ENCODE assay signal across 2 cellular contexts in the genomic region with DNA sequence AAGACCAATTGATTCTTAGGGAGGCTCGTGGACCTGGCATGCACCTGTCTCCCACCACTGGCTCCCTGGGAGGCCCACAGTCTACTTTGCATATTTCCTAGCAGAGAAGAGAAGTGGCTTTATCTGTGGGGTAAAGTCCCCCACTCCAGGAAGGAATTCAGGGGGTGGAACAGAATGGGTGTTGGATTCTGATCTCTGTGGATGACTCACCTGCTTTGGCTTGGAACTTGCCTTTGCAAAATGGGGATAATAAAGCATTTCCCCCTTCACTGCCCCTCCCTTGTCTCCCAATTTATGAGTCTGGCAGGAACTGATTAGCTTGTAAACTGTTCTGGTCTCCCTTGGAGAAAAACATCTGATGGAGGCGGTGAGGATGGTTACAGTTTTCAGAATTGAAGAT.
TF ChIP-seq lines count a peak whose summit lies in the region.

No MANE protein-coding gene starts in this region.

TF ChIP-seq in K562, 482 proteins besides CTCF, POLR2A, EP300 and RAD21 (continued from another document and continues in another):
- TF ChIP-seq, protein P1, sequence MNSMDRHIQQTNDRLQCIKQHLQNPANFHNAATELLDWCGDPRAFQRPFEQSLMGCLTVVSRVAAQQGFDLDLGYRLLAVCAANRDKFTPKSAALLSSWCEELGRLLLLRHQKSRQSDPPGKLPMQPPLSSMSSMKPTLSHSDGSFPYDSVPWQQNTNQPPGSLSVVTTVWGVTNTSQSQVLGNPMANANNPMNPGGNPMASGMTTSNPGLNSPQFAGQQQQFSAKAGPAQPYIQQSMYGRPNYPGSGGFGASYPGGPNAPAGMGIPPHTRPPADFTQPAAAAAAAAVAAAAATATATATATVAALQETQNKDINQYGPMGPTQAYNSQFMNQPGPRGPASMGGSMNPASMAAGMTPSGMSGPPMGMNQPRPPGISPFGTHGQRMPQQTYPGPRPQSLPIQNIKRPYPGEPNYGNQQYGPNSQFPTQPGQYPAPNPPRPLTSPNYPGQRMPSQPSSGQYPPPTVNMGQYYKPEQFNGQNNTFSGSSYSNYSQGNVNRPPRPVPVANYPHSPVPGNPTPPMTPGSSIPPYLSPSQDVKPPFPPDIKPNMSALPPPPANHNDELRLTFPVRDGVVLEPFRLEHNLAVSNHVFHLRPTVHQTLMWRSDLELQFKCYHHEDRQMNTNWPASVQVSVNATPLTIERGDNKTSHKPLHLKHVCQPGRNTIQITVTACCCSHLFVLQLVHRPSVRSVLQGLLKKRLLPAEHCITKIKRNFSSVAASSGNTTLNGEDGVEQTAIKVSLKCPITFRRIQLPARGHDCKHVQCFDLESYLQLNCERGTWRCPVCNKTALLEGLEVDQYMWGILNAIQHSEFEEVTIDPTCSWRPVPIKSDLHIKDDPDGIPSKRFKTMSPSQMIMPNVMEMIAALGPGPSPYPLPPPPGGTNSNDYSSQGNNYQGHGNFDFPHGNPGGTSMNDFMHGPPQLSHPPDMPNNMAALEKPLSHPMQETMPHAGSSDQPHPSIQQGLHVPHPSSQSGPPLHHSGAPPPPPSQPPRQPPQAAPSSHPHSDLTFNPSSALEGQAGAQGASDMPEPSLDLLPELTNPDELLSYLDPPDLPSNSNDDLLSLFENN (IDR thresholded peaks at IDR 0.05; ENCODE audit: low read depth in 2 of 2, low read length in 2 of 2) = 0 out of 4 replicates have a peak, but pooled peaks of 1 of the 2 experiments have one; percentile 12
- peak; percentile 74 for TF ChIP-seq JUN (IDR thresholded peaks at IDR 0.05; ENCODE audit: borderline replicate concordance, low read depth, low read length)
- TF ChIP-seq JUN (CRISPR knock-in tag; IDR thresholded peaks at IDR 0.05; ENCODE audit: borderline replicate concordance) = no peak
- 0 out of 2 replicates have a peak, but pooled peaks have one; percentile 7 for TF ChIP-seq SPI1 (IDR thresholded peaks at IDR 0.05; ENCODE audit: borderline replicate concordance, low read depth, low read length)
- peak; percentile 52 for TF ChIP-seq STAT5A (IDR thresholded peaks at IDR 0.05; ENCODE audit: borderline replicate concordance, low read length)
- no peak for TF ChIP-seq ZBTB17 (CRISPR knock-in tag; IDR thresholded peaks at IDR 0.05)
- no peak for TF ChIP-seq GTF2A2 (tag; IDR thresholded peaks at IDR 0.05)
- peak; percentile 89 for TF ChIP-seq TCF3 (CRISPR knock-in tag; IDR thresholded peaks at IDR 0.05)
- TF ChIP-seq PML (IDR thresholded peaks at IDR 0.05; ENCODE audit: low read length) = peak; percentile 65; the same call in 1 of the 2 replicates
- no peak for TF ChIP-seq ZNF282 (CRISPR knock-in tag; IDR thresholded peaks at IDR 0.05)
- TF ChIP-seq, protein P2, sequence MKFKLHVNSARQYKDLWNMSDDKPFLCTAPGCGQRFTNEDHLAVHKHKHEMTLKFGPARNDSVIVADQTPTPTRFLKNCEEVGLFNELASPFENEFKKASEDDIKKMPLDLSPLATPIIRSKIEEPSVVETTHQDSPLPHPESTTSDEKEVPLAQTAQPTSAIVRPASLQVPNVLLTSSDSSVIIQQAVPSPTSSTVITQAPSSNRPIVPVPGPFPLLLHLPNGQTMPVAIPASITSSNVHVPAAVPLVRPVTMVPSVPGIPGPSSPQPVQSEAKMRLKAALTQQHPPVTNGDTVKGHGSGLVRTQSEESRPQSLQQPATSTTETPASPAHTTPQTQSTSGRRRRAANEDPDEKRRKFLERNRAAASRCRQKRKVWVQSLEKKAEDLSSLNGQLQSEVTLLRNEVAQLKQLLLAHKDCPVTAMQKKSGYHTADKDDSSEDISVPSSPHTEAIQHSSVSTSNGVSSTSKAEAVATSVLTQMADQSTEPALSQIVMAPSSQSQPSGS (CRISPR knock-in tag; IDR thresholded peaks at IDR 0.05) = no peak
- TF ChIP-seq HMGN3 (IDR thresholded peaks at IDR 0.05; ENCODE audit: borderline replicate concordance, extremely low read depth, insufficient read length, low read depth, low read length) = no peak
- no peak for TF ChIP-seq GTF2E2 (tag; IDR thresholded peaks at IDR 0.05)
- TF ChIP-seq, protein P3, sequence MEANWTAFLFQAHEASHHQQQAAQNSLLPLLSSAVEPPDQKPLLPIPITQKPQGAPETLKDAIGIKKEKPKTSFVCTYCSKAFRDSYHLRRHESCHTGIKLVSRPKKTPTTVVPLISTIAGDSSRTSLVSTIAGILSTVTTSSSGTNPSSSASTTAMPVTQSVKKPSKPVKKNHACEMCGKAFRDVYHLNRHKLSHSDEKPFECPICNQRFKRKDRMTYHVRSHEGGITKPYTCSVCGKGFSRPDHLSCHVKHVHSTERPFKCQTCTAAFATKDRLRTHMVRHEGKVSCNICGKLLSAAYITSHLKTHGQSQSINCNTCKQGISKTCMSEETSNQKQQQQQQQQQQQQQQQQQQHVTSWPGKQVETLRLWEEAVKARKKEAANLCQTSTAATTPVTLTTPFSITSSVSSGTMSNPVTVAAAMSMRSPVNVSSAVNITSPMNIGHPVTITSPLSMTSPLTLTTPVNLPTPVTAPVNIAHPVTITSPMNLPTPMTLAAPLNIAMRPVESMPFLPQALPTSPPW (CRISPR knock-in tag; IDR thresholded peaks at IDR 0.05) = peak; percentile 89
- peak; percentile 74 for TF ChIP-seq FOXJ2 (tag; IDR thresholded peaks at IDR 0.05)
- peak; percentile 56; the same call in 1 of the 2 replicates for TF ChIP-seq KLF16 (IDR thresholded peaks at IDR 0.05)
- TF ChIP-seq LCOR (CRISPR knock-in tag; IDR thresholded peaks at IDR 0.05) = peak; percentile 68
- peak; percentile 56; the same call in 1 of the 2 replicates for TF ChIP-seq MBD2 (IDR thresholded peaks at IDR 0.05; ENCODE audit: borderline replicate concordance, low read depth)
- TF ChIP-seq CBFA2T2 (conservative IDR thresholded peaks at IDR 0.05) = peak; percentile 86
- peak; percentile 51 for TF ChIP-seq CCNT2 (IDR thresholded peaks at IDR 0.05; ENCODE audit: borderline replicate concordance, extremely low read depth, insufficient read length, low read depth, low read length)

TF ChIP-seq in HepG2, 621 proteins besides CTCF, POLR2A, EP300 and RAD21 (continued from another document and continues in another):
- TF ChIP-seq, protein P4, sequence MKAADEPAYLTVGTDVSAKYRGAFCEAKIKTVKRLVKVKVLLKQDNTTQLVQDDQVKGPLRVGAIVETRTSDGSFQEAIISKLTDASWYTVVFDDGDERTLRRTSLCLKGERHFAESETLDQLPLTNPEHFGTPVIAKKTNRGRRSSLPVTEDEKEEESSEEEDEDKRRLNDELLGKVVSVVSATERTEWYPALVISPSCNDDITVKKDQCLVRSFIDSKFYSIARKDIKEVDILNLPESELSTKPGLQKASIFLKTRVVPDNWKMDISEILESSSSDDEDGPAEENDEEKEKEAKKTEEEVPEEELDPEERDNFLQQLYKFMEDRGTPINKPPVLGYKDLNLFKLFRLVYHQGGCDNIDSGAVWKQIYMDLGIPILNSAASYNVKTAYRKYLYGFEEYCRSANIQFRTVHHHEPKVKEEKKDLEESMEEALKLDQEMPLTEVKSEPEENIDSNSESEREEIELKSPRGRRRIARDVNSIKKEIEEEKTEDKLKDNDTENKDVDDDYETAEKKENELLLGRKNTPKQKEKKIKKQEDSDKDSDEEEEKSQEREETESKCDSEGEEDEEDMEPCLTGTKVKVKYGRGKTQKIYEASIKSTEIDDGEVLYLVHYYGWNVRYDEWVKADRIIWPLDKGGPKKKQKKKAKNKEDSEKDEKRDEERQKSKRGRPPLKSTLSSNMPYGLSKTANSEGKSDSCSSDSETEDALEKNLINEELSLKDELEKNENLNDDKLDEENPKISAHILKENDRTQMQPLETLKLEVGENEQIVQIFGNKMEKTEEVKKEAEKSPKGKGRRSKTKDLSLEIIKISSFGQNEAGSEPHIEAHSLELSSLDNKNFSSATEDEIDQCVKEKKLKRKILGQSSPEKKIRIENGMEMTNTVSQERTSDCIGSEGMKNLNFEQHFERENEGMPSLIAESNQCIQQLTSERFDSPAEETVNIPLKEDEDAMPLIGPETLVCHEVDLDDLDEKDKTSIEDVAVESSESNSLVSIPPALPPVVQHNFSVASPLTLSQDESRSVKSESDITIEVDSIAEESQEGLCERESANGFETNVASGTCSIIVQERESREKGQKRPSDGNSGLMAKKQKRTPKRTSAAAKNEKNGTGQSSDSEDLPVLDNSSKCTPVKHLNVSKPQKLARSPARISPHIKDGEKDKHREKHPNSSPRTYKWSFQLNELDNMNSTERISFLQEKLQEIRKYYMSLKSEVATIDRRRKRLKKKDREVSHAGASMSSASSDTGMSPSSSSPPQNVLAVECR (CRISPR knock-in tag; IDR thresholded peaks at IDR 0.05; ENCODE audit: borderline replicate concordance) = no peak
- TF ChIP-seq, protein P5, sequence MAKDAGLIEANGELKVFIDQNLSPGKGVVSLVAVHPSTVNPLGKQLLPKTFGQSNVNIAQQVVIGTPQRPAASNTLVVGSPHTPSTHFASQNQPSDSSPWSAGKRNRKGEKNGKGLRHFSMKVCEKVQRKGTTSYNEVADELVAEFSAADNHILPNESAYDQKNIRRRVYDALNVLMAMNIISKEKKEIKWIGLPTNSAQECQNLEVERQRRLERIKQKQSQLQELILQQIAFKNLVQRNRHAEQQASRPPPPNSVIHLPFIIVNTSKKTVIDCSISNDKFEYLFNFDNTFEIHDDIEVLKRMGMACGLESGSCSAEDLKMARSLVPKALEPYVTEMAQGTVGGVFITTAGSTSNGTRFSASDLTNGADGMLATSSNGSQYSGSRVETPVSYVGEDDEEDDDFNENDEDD (CRISPR knock-in tag; IDR thresholded peaks at IDR 0.05; ENCODE audit: borderline replicate concordance) = no peak
- no peak for TF ChIP-seq RARG (CRISPR knock-in tag; IDR thresholded peaks at IDR 0.05; ENCODE audit: low read depth)
- TF ChIP-seq, protein P6, sequence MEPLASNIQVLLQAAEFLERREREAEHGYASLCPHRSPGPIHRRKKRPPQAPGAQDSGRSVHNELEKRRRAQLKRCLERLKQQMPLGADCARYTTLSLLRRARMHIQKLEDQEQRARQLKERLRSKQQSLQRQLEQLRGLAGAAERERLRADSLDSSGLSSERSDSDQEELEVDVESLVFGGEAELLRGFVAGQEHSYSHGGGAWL (CRISPR knock-in tag; IDR thresholded peaks at IDR 0.05) = no peak
- TF ChIP-seq ZNF441 (CRISPR knock-in tag; IDR thresholded peaks at IDR 0.05; ENCODE audit: borderline replicate concordance) = no peak
- no peak for TF ChIP-seq KDM2A (CRISPR knock-in tag; IDR thresholded peaks at IDR 0.05; ENCODE audit: borderline replicate concordance, low read depth)
- TF ChIP-seq ZNF546 (CRISPR knock-in tag; conservative IDR thresholded peaks at IDR 0.05) = no peak
- TF ChIP-seq KDM5B (CRISPR knock-in tag; IDR thresholded peaks at IDR 0.05; ENCODE audit: borderline replicate concordance) = no peak
- TF ChIP-seq ZNF282 (IDR thresholded peaks at IDR 0.05; ENCODE audit: partially characterized antibody) = no peak
- no peak for TF ChIP-seq ARNT (IDR thresholded peaks at IDR 0.05)
- no peak for TF ChIP-seq ZNF121 (CRISPR knock-in tag; IDR thresholded peaks at IDR 0.05)
- TF ChIP-seq SNAPC2 (CRISPR knock-in tag; IDR thresholded peaks at IDR 0.05) = no peak
- TF ChIP-seq, protein P7, sequence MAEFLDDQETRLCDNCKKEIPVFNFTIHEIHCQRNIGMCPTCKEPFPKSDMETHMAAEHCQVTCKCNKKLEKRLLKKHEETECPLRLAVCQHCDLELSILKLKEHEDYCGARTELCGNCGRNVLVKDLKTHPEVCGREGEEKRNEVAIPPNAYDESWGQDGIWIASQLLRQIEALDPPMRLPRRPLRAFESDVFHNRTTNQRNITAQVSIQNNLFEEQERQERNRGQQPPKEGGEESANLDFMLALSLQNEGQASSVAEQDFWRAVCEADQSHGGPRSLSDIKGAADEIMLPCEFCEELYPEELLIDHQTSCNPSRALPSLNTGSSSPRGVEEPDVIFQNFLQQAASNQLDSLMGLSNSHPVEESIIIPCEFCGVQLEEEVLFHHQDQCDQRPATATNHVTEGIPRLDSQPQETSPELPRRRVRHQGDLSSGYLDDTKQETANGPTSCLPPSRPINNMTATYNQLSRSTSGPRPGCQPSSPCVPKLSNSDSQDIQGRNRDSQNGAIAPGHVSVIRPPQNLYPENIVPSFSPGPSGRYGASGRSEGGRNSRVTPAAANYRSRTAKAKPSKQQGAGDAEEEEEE (CRISPR knock-in tag; IDR thresholded peaks at IDR 0.05; ENCODE audit: borderline replicate concordance) = no peak
- no peak for TF ChIP-seq YY1 (IDR thresholded peaks at IDR 0.05; ENCODE audit: insufficient read depth, insufficient replicate concordance, low read depth, low read length)
- TF ChIP-seq ZNF3 (CRISPR knock-in tag; IDR thresholded peaks at IDR 0.05) = no peak
- no peak for TF ChIP-seq PRMT3 (CRISPR knock-in tag; IDR thresholded peaks at IDR 0.05; ENCODE audit: borderline replicate concordance, low read depth)
- TF ChIP-seq, protein P8, sequence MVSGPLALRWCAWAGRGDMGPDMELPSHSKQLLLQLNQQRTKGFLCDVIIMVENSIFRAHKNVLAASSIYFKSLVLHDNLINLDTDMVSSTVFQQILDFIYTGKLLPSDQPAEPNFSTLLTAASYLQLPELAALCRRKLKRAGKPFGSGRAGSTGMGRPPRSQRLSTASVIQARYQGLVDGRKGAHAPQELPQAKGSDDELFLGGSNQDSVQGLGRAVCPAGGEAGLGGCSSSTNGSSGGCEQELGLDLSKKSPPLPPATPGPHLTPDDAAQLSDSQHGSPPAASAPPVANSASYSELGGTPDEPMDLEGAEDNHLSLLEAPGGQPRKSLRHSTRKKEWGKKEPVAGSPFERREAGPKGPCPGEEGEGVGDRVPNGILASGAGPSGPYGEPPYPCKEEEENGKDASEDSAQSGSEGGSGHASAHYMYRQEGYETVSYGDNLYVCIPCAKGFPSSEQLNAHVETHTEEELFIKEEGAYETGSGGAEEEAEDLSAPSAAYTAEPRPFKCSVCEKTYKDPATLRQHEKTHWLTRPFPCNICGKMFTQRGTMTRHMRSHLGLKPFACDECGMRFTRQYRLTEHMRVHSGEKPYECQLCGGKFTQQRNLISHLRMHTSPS (CRISPR knock-in tag; IDR thresholded peaks at IDR 0.05; ENCODE audit: low read depth) = no peak
- TF ChIP-seq ZNF737 (CRISPR knock-in tag; IDR thresholded peaks at IDR 0.05; ENCODE audit: borderline replicate concordance) = no peak
- TF ChIP-seq ATF1 (CRISPR knock-in tag; IDR thresholded peaks at IDR 0.05) = no peak
- no peak for TF ChIP-seq MAFF (IDR thresholded peaks at IDR 0.05; ENCODE audit: low read depth, low read length)
- TF ChIP-seq NCOA1 (CRISPR knock-in tag; IDR thresholded peaks at IDR 0.05) = no peak
- TF ChIP-seq GATAD2A (CRISPR knock-in tag; IDR thresholded peaks at IDR 0.05) = 0 out of 2 replicates have a peak, but pooled peaks have one; percentile 17
- TF ChIP-seq NFIC (IDR thresholded peaks at IDR 0.05; ENCODE audit: low read length) = no peak
- TF ChIP-seq CREB1 (IDR thresholded peaks at IDR 0.05) = no peak
- TF ChIP-seq CREB1 (CRISPR knock-in tag; IDR thresholded peaks at IDR 0.05) = peak; percentile 59
- TF ChIP-seq RXRA (CRISPR knock-in tag; IDR thresholded peaks at IDR 0.05) = no peak
- no peak for TF ChIP-seq ELF4 (CRISPR knock-in tag; IDR thresholded peaks at IDR 0.05; ENCODE audit: borderline replicate concordance)
- no peak for TF ChIP-seq ZNF567 (CRISPR knock-in tag; IDR thresholded peaks at IDR 0.05; ENCODE audit: borderline replicate concordance)
